Comparison of ENCODE assay signal across 18 cellular contexts in the genomic region with DNA sequence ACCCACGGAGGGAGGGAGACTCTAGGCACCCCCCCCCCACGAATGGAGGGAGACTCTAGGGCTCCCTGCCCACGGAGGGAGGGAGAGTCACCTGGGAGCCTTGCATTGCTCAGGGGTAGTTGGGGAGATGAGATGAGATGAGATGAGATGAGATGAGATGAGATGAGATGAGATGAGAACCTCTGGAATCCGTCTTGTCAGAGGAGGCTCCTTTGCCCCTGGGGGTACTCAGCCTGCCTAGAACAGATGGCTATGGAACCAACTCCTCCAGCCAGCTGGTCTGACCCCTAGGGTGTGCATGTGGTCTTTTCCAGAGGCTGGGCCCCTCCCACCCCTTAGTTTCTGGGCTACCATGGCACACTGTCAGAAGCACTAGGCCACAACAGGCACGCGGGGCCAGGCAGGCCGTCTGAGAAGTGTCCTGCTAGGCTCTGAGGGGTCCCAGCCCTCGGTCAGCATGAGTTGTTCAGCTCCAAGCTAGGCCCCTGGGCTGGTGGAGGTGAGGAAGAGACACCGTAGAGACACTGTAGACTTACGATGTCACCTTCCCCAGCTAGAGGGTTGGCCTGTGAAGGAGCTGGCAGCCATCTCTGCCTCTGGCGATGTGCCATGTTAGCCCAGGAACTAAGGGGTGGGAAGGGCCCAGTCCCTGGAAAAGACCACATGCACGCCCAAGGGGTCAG. TPM values are rescaled to one million over a fixed set of nuclear protein-coding genes. Genes with fewer than 3 reads are reported as not detected.
DNase-seq lines count a peak whose midpoint lies in the region; ATAC-seq and TF ChIP-seq lines count a peak whose summit lies in the region.
"Had no signal": no experiment of that assay in that cellular context is flagged by ENCODE, and none has a peak within 500 bp of the region (broad histone marks: within the 10 kb centered on the region; RNA-seq: fewer than 3 reads in every experiment).

No MANE protein-coding gene starts in this region.

- H3K4me3 ChIP-seq in HEK293 (ENCODE audit: low read depth, low read length) (no peak overlapping the region), muscle layer of colon (ENCODE audit: low read depth in 1 of 2, low read length in 2 of 2) (no peak overlapping the region), suprapubic skin (no peak overlapping the region)

- no peak for TF ChIP-seq POLR2A in suprapubic skin (IDR thresholded peaks at IDR 0.05)

- no peak overlapping the region for H3K9ac ChIP-seq in muscle layer of colon (ENCODE audit: low read length)

- H3K27ac ChIP-seq in HEK293 (ENCODE audit: extremely low read depth, low read depth, low read length) (no peak overlapping the region), muscle layer of colon (ENCODE audit: low read depth, low read length) (peak overlapping the region; percentile 71), suprapubic skin (peak overlapping the region; percentile 23)

- H3K4me1 ChIP-seq in HEK293 (ENCODE audit: control insufficient read depth, insufficient read depth, low read length) (peaks cover 3% of the 10 kb centered on the region; the same call in 1 of the 2 replicates), muscle layer of colon (ENCODE audit: insufficient read depth, low read length) (peaks cover 71% of the 10 kb centered on the region), suprapubic skin (peaks cover 44% of the 10 kb centered on the region)

- H3K4me3 Mint-ChIP-seq in central memory CD8-positive, alpha-beta T cell = no peak overlapping the region
- no peak overlapping the region for H3K4me3 Mint-ChIP-seq in effector memory CD8-positive, alpha-beta T cell
- H3K4me3 Mint-ChIP-seq: activated naive CD8-positive, alpha-beta T cell had no signal

- TF ChIP-seq CTCF in HEK293 (tag by site-specific recombination; IDR thresholded peaks at IDR 0.05) (no peak), suprapubic skin (IDR thresholded peaks at IDR 0.05) (no peak)

- H3K36me3 Mint-ChIP-seq in central memory CD8-positive, alpha-beta T cell (ENCODE audit: insufficient read depth) = no peaks in the 10 kb centered on the region
- H3K36me3 Mint-ChIP-seq in effector memory CD8-positive, alpha-beta T cell (ENCODE audit: insufficient read depth) = peaks cover 5% of the 10 kb centered on the region
- H3K36me3 Mint-ChIP-seq: activated naive CD8-positive, alpha-beta T cell; naive B cell had no signal

- H3K27me3 ChIP-seq in muscle layer of colon (ENCODE audit: control insufficient read depth in 1 of 2, insufficient read depth in 2 of 2, low read length in 2 of 2) = no peaks in the 10 kb centered on the region
- H3K27me3 ChIP-seq in suprapubic skin = no peaks in the 10 kb centered on the region

- TF ChIP-seq EP300 in suprapubic skin (IDR thresholded peaks at IDR 0.05) = no peak

- ATAC-seq in central memory CD8-positive, alpha-beta T cell (replicated peaks; ENCODE audit: extremely low read depth, poor library complexity, severe bottlenecking) = no peak
- no peak for ATAC-seq in effector memory CD8-positive, alpha-beta T cell (replicated peaks)

- H3K36me3 ChIP-seq in HEK293 (ENCODE audit: control insufficient read depth in 2 of 2, insufficient read depth in 1 of 2, low read length in 2 of 2) = peaks cover 0 to 7% of the 10 kb centered on the region in 2 experiments; a peak in 2 of 3 replicates
- peaks cover 9% of the 10 kb centered on the region for H3K36me3 ChIP-seq in muscle layer of colon (ENCODE audit: insufficient read depth, low read length)
- no peaks in the 10 kb centered on the region for H3K36me3 ChIP-seq in suprapubic skin

- H3K9me3 Mint-ChIP-seq in central memory CD8-positive, alpha-beta T cell = no peaks in the 10 kb centered on the region
- H3K9me3 Mint-ChIP-seq in effector memory CD8-positive, alpha-beta T cell = no peaks in the 10 kb centered on the region
- H3K9me3 Mint-ChIP-seq: naive B cell had no signal

- no peaks in the 10 kb centered on the region for H3K27me3 Mint-ChIP-seq in central memory CD8-positive, alpha-beta T cell
- H3K27me3 Mint-ChIP-seq in effector memory CD8-positive, alpha-beta T cell = peaks cover 0 to 10% of the 10 kb centered on the region in 2 donors
- H3K27me3 Mint-ChIP-seq: naive B cell had no signal

- peak overlapping the region; percentile 41 for H3K27ac Mint-ChIP-seq in central memory CD8-positive, alpha-beta T cell (ENCODE audit: low read depth)
- H3K27ac Mint-ChIP-seq in effector memory CD8-positive, alpha-beta T cell = peak overlapping the region in 1 of 2 donors; percentile 78
- H3K27ac Mint-ChIP-seq: activated naive CD8-positive, alpha-beta T cell had no signal

- CTCF ChIA-PET in HEK293 (lab: Yijun Ruan, JAX) = interaction anchor here (0.7 to 1.5 kb wide), 3 partner anchors 9 to 48 kb away, joined by 3 to 6 read pairs (median 4); a partner anchor contains a TSS

- POLR2A ChIA-PET in HEK293 (lab: Yijun Ruan, JAX) = interaction anchor here (0.7 kb wide), 1 partner anchor 9 kb away, joined by 3 read pairs; no protein-coding TSS in a partner anchor

- 85% methylated on average over 7 of the region's 12 CpGs for WGBS in suprapubic skin

- no peaks in the 10 kb centered on the region for H3K9me3 ChIP-seq in HEK293 (ENCODE audit: control insufficient read depth, insufficient read depth, low read depth, low read length)
- H3K9me3 ChIP-seq in muscle layer of colon (ENCODE audit: low read length) = no peaks in the 10 kb centered on the region
- H3K9me3 ChIP-seq in suprapubic skin = no peaks in the 10 kb centered on the region

- no peaks in the 10 kb centered on the region for H3K4me1 Mint-ChIP-seq in central memory CD8-positive, alpha-beta T cell
- H3K4me1 Mint-ChIP-seq in effector memory CD8-positive, alpha-beta T cell (ENCODE audit: low read depth in 2 of 2) = peaks cover 0 to 34% of the 10 kb centered on the region in 2 donors

- no peak for DNase-seq in central memory CD8-positive, alpha-beta T cell (ENCODE audit: low spot score in 2 of 2)
- DNase-seq in suprapubic skin (ENCODE audit: low spot score in 2 of 2) (no peak), NCI-H2081 (lab: John Stamatoyannopoulos, UW) (no peak), HK-2 (ENCODE audit: unreplicated experiment) (no peak)
- DNase-seq in effector memory CD8-positive, alpha-beta T cell = no peak
- DNase-seq: activated CD4-positive, CD25-positive, alpha-beta regulatory T cell; central memory CD4-positive, alpha-beta T cell; HCEC 1CT; kidney glomerular epithelial cell; naive B cell; NCI-H1694 treated with DMSO at 0.1 percent for 48 hours; RPMI8226; T-helper 1 cell had no signal

TF ChIP-seq in HEK293, 187 proteins besides CTCF, POLR2A, EP300 and RAD21:
- TF ChIP-seq, protein P1, sequence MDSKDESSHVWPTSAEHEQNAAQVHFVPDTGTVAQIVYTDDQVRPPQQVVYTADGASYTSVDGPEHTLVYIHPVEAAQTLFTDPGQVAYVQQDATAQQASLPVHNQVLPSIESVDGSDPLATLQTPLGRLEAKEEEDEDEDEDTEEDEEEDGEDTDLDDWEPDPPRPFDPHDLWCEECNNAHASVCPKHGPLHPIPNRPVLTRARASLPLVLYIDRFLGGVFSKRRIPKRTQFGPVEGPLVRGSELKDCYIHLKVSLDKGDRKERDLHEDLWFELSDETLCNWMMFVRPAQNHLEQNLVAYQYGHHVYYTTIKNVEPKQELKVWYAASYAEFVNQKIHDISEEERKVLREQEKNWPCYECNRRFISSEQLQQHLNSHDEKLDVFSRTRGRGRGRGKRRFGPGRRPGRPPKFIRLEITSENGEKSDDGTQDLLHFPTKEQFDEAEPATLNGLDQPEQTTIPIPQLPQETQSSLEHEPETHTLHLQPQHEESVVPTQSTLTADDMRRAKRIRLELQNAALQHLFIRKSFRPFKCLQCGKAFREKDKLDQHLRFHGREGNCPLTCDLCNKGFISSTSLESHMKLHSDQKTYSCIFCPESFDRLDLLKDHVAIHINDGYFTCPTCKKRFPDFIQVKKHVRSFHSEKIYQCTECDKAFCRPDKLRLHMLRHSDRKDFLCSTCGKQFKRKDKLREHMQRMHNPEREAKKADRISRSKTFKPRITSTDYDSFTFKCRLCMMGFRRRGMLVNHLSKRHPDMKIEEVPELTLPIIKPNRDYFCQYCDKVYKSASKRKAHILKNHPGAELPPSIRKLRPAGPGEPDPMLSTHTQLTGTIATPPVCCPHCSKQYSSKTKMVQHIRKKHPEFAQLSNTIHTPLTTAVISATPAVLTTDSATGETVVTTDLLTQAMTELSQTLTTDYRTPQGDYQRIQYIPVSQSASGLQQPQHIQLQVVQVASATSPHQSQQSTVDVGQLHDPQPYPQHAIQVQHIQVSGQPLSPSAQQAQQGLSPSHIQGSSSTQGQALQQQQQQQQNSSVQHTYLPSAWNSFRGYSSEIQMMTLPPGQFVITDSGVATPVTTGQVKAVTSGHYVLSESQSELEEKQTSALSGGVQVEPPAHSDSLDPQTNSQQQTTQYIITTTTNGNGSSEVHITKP (tag by site-specific recombination; IDR thresholded peaks at IDR 0.05) = 0 out of 2 replicates have a peak, but pooled peaks have one; percentile 17
- TF ChIP-seq ZFP3 (tag by site-specific recombination; IDR thresholded peaks at IDR 0.05; ENCODE audit: low read depth) = no peak

RNA-seq across cellular contexts. Expression of a gene that starts 8.8 kb away (rescaled TPM):
- total RNA-seq in suprapubic skin = 10 to 100 TPM in 2 of 4 donors, 1 to 10 TPM in 2; 4.0 to 18.1 (median 11.7) TPM

RNA-seq across cellular contexts. Expression of a gene that starts 43.3 kb away (rescaled TPM):
- 1 to 10 TPM in 1 of 4 donors, under 1 TPM in 3; 0.25 to 1.2 (median 0.63) TPM for total RNA-seq in suprapubic skin
- total RNA-seq: Daoy, endothelial cell of umbilical vein had no signal
